Comparison of ENCODE assay signal across 1 cellular context in genomic region chr5:90289837-90290236, GRCh38.
TF ChIP-seq lines count a peak whose summit lies in the region.

No MANE protein-coding gene starts in this region.

TF ChIP-seq in GM23338, 12 proteins besides CTCF, POLR2A, EP300 and RAD21 (continued from another document):
- TF ChIP-seq EZH2phosphoT487 (IDR thresholded peaks at IDR 0.05; ENCODE audit: unreplicated experiment) (no peak), ZNF462 (CRISPR knock-in tag; IDR thresholded peaks at IDR 0.05) (no peak), EZH2 (IDR thresholded peaks at IDR 0.05; ENCODE audit: low read depth, unreplicated experiment) (no peak), CREB1 (CRISPR knock-in tag; IDR thresholded peaks at IDR 0.05; ENCODE audit: low read depth) (no peak), ZNF114 (CRISPR knock-in tag; IDR thresholded peaks at IDR 0.05) (no peak)
